In genomic region chr13:107028751-107029150, GRCh38 we compare ENCODE assay signal across 29 cellular contexts.
"Had no signal": no experiment of that assay in that cellular context is flagged by ENCODE, and none has a peak within 500 bp of the region (broad histone marks: within the 10 kb centered on the region; RNA-seq: fewer than 3 reads in every experiment).

No MANE protein-coding gene starts in this region.

- H3K4me3 ChIP-seq: cardiac muscle cell, SK-N-MC had no signal

- H3K27me3 Mint-ChIP-seq: activated B cell treated with CpG ODN at 0.5 μM for 24 hours; activated CD4-positive, alpha-beta T cell treated with anti-CD3 and anti-CD28 coated beads, Interleukin-2, amount 10 ng/mL, durations not matched to agents 24 days and 14 days; activated naive CD8-positive, alpha-beta T cell treated with anti-CD3 and anti-CD28 coated beads, Interleukin-2, amount 50 U/mL, for 24 hours; brain; T-cell had no signal

- FAIRE-seq: astrocyte had no signal

- ATAC-seq: activated naive CD4-positive, alpha-beta T cell treated with anti-CD3 and anti-CD28 coated beads, Interleukin-2, amount 50 U/mL, for 72 hours; activated naive CD8-positive, alpha-beta T cell treated with anti-CD3 and anti-CD28 coated beads, Interleukin-2, amount 50 U/mL, for 24 hours; activated T-cell treated with anti-CD3 and anti-CD28 coated beads, Interleukin-2, amount 50 U/mL, for 4 hours; Panc1; Right ventricle myocardium inferior; T-cell had no signal

- H3K36me3 Mint-ChIP-seq: activated naive CD4-positive, alpha-beta T cell treated with anti-CD3 and anti-CD28 coated beads, Interleukin-2, amount 50 U/mL, for 72 hours; brain; T-cell had no signal

- H3K36me3 ChIP-seq: cardiac muscle cell had no signal

- H3K27ac ChIP-seq: cardiac muscle cell, SK-N-MC had no signal

- H3K4me1 Mint-ChIP-seq: activated B cell treated with CpG ODN at 0.5 μM for 24 hours; activated CD4-positive, alpha-beta T cell treated with anti-CD3 and anti-CD28 coated beads, Interleukin-2, amount 10 ng/mL, durations not matched to agents 24 days and 14 days; activated naive CD8-positive, alpha-beta T cell treated with anti-CD3 and anti-CD28 coated beads, Interleukin-2, amount 50 U/mL, for 24 hours; T-cell had no signal

- DNase-seq: activated B cell treated with CpG ODN at 0.5 μM for 24 hours; activated CD4-positive, alpha-beta T cell treated with anti-CD3 and anti-CD28 coated beads for 1 hour; activated CD4-positive, alpha-beta T cell treated with anti-CD3 and anti-CD28 coated beads, Interleukin-2, amount 10 ng/mL, durations not matched to agents 24 days and 14 days; activated CD4-positive, alpha-beta T cell treated with anti-CD3 and anti-CD28 coated beads, Interleukin-2, amount 50 U/mL, for 48 hours; activated effector memory CD4-positive, alpha-beta T cell treated with anti-CD3 and anti-CD28 coated beads, Interleukin-2, amount 50 U/mL, for 16 hours; activated naive CD4-positive, alpha-beta T cell treated with Interleukin-2 at 50 U/mL for 16 hours; activated naive CD8-positive, alpha-beta T cell treated with anti-CD3 and anti-CD28 coated beads, Interleukin-2, amount 50 U/mL, for 24 hours; activated T-cell treated with anti-CD3 and anti-CD28 coated beads, Interleukin-2, amount 50 U/mL, for 4 hours; amygdala; KG1; NCI-H1048; NCI-H146; NCI-H1930; NCI-H2107; NCI-H2171 treated with DMSO at 0.1 percent for 48 hours; NCI-H345; NCI-H510A; NCI-H526 treated with DMSO at 0.1 percent for 48 hours; NK-92 treated with Interleukin-12 subunit alpha and Interleukin-12 subunit beta, amount 100 ng/mL, for 24 hours; OCI-M1; RPMI8226; T-cell had no signal

- H3K27ac Mint-ChIP-seq: activated B cell treated with CpG ODN at 0.5 μM for 24 hours; activated CD4-positive, alpha-beta T cell treated with anti-CD3 and anti-CD28 coated beads, Interleukin-2, amount 10 ng/mL, durations not matched to agents 24 days and 14 days; activated naive CD4-positive, alpha-beta T cell treated with anti-CD3 and anti-CD28 coated beads, Interleukin-2, amount 50 U/mL, for 72 hours; activated naive CD8-positive, alpha-beta T cell treated with anti-CD3 and anti-CD28 coated beads, Interleukin-2, amount 50 U/mL, for 24 hours; T-cell had no signal

- H3K27me3 ChIP-seq: cardiac muscle cell had no signal

- H3K4me3 Mint-ChIP-seq: activated B cell treated with CpG ODN at 0.5 μM for 24 hours; activated CD4-positive, alpha-beta T cell treated with anti-CD3 and anti-CD28 coated beads, Interleukin-2, amount 10 ng/mL, durations not matched to agents 24 days and 14 days; activated naive CD8-positive, alpha-beta T cell treated with anti-CD3 and anti-CD28 coated beads, Interleukin-2, amount 50 U/mL, for 24 hours; activated T-cell treated with anti-CD3 and anti-CD28 coated beads, Interleukin-2, amount 50 U/mL, for 4 hours; brain; T-cell had no signal
